29 cellular contexts compared by ENCODE assay signal in the genomic region with DNA sequence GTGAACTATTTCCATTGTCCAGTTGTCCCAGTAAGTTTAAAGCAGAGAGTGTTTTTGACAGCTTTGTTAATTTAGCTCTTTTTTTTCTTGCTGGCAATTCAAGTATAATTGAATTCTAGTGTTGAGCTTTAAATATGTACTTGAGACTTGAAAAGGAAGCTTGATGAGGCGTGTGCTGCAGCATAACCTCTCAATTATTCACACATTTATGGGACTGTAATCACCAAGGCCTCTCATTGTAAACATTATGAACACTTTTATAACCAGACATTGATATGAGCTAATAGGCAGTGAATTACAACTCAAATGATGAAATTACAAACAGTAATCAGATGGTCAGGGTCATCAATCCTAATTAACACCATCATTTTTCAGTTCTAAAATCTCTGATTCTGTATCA.
"Had no signal": no experiment of that assay in that cellular context is flagged by ENCODE, and none has a peak within 500 bp of the region (broad histone marks: within the 10 kb centered on the region; RNA-seq: fewer than 3 reads in every experiment).

No MANE protein-coding gene starts in this region.

- H3K4me3 ChIP-seq: body of pancreas, cardiac muscle cell, colonic mucosa, dorsolateral prefrontal cortex, heart right ventricle, mucosa of descending colon, right lobe of liver, skin epidermis, stomach, thyroid gland, upper lobe of left lung, vagina had no signal

- FAIRE-seq: islet of Langerhans had no signal

- H3K27ac ChIP-seq: body of pancreas, cardiac muscle cell, colonic mucosa, dorsolateral prefrontal cortex, foreskin keratinocyte, heart right ventricle, right lobe of liver, skin epidermis, stomach, thyroid gland, upper lobe of left lung, vagina had no signal

- H3K4me3 Mint-ChIP-seq: activated CD4-positive, alpha-beta T cell treated with anti-CD3 and anti-CD28 coated beads for 36 hours; activated naive CD8-positive, alpha-beta T cell; nephron; stimulated activated naive B cell treated with anti-CD40 and anti-IgM and Interleukin-4, amounts not matched to agents 10 μg/mL and 1 μg/mL and 100 μg/mL, for 72 hours had no signal

- DNase-seq: activated CD4-positive, alpha-beta T cell treated with anti-CD3 and anti-CD28 coated beads for 36 hours; activated CD4-positive, CD25-positive, alpha-beta regulatory T cell; activated CD8-positive, alpha-beta memory T cell treated with anti-CD3 and anti-CD28 coated beads for 24 hours; activated effector memory CD4-positive, alpha-beta T cell treated with Interleukin-2 at 50 U/mL for 16 hours; activated naive CD4-positive, alpha-beta T cell treated with Interleukin-2 at 50 U/mL for 16 hours; anterior cingulate cortex; body of pancreas; cerebellar nuclear complex; colonic mucosa; dorsolateral prefrontal cortex; effector memory CD4-positive, alpha-beta T cell; foreskin keratinocyte; heart right ventricle; left ventricle myocardium superior; mucosa of descending colon; right lobe of liver; stimulated activated CD4-positive, alpha-beta T cell treated with anti-CD3 and anti-CD28 coated beads, Interleukin-1b, Interleukin-23, amount 100 ng/mL, for 48 hours; stimulated activated CD4-positive, alpha-beta T cell treated with anti-CD3 and anti-CD28 coated beads, Interleukin-4, amount 100 ng/mL, for 4 hours; stimulated activated CD8-positive, alpha-beta memory T cell treated with anti-CD3 and anti-CD28 coated beads, Interleukin-4, amount 100 ng/mL, for 48 hours; stimulated activated naive B cell treated with anti-CD40 and anti-IgM and Interleukin-4, amounts not matched to agents 10 μg/mL and 1 μg/mL and 100 μg/mL, for 72 hours; stomach; thyroid gland; upper lobe of left lung had no signal

- H3K27me3 Mint-ChIP-seq: activated CD4-positive, alpha-beta T cell treated with anti-CD3 and anti-CD28 coated beads for 36 hours; activated naive CD8-positive, alpha-beta T cell; stimulated activated naive B cell treated with anti-CD40 and anti-IgM and Interleukin-4, amounts not matched to agents 10 μg/mL and 1 μg/mL and 100 μg/mL, for 72 hours had no signal

- H3K36me3 ChIP-seq: cardiac muscle cell, colonic mucosa, heart right ventricle, right lobe of liver, stomach, thyroid gland, upper lobe of left lung, vagina had no signal

- H3K27ac Mint-ChIP-seq: activated CD4-positive, alpha-beta T cell treated with anti-CD3 and anti-CD28 coated beads for 36 hours; activated naive CD8-positive, alpha-beta T cell; stimulated activated naive B cell treated with anti-CD40 and anti-IgM and Interleukin-4, amounts not matched to agents 10 μg/mL and 1 μg/mL and 100 μg/mL, for 72 hours had no signal

- H3K4me1 ChIP-seq: body of pancreas, colonic mucosa, foreskin keratinocyte, heart right ventricle, right lobe of liver, vagina had no signal

- H3K9me3 Mint-ChIP-seq: nephron; stimulated activated naive B cell treated with anti-CD40 and anti-IgM and Interleukin-4, amounts not matched to agents 10 μg/mL and 1 μg/mL and 100 μg/mL, for 72 hours had no signal

- H3K36me3 Mint-ChIP-seq: activated naive CD8-positive, alpha-beta T cell; stimulated activated naive B cell treated with anti-CD40 and anti-IgM and Interleukin-4, amounts not matched to agents 10 μg/mL and 1 μg/mL and 100 μg/mL, for 72 hours had no signal

- H3K4me1 Mint-ChIP-seq: activated CD4-positive, alpha-beta T cell treated with anti-CD3 and anti-CD28 coated beads for 36 hours; stimulated activated naive B cell treated with anti-CD40 and anti-IgM and Interleukin-4, amounts not matched to agents 10 μg/mL and 1 μg/mL and 100 μg/mL, for 72 hours had no signal

- H3K27me3 ChIP-seq: body of pancreas, colonic mucosa, dorsolateral prefrontal cortex, foreskin keratinocyte, heart right ventricle, right lobe of liver, stomach, thyroid gland, upper lobe of left lung, vagina had no signal

- H3K9me3 ChIP-seq: body of pancreas, colonic mucosa, heart right ventricle, mucosa of descending colon, stomach, thyroid gland, upper lobe of left lung, vagina had no signal

- ATAC-seq: activated CD4-positive, alpha-beta T cell treated with anti-CD3 and anti-CD28 coated beads for 36 hours; body of pancreas; foreskin keratinocyte; heart right ventricle; left ventricle myocardium superior; mucosa of descending colon; right lobe of liver; stimulated activated naive B cell treated with anti-CD40 and anti-IgM and Interleukin-4, amounts not matched to agents 10 μg/mL and 1 μg/mL and 100 μg/mL, for 72 hours had no signal
